In the genomic region with DNA sequence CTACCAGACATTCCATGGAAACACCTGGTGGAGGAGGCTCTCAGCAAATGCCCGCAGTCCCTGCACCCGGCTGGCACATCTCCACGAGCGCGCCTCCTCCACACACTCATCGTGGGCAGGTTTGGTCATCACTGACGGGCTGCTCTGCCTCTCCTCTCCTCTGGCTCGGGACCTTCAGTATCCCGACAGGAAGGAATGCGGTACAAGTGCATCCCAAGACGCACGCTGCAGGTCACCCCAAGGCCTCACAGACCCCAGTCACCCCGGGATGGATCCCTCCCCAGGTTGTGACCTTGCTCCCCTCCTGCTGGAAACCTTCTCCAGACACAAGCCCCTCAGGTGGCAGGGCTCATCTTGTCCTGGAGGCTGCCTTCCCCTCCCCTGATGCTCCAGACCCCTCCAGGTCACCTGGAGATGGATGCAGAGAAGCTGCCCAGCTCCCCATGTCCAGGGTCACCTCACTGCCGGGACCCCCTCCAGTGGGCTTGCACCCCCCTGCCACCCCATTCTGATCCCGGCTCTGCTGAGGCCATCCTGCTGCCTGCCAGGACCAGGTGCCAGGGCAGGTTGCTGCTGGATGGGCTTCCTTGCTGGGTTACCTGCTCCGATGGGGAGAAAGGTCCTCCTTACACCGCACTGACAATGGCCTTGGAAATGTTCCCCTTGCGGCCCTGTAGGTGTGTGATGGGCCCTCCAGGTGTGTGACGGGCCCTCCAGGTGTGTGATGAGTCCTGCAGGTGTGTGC, we compare ENCODE assay signal across 22 cellular contexts. TPM values are rescaled to one million over a fixed set of nuclear protein-coding genes. Genes with fewer than 3 reads are reported as not detected.
DNase-seq lines count a peak whose midpoint lies in the region; ATAC-seq and TF ChIP-seq lines count a peak whose summit lies in the region.
"Had no signal": no experiment of that assay in that cellular context is flagged by ENCODE, and none has a peak within 500 bp of the region (broad histone marks: within the 10 kb centered on the region; RNA-seq: fewer than 3 reads in every experiment).

No MANE protein-coding gene starts in this region.

- ATAC-seq in Right ventricle myocardium inferior: no peak
- ATAC-seq: A549, GM23338 had no signal

- H3K4me1 ChIP-seq in left ventricle myocardium inferior (no peaks in the 10 kb centered on the region), HEK293 (ENCODE audit: control insufficient read depth, insufficient read depth, low read length) (no peaks in the 10 kb centered on the region), neural progenitor cell (no peaks in the 10 kb centered on the region), spleen (peaks cover 0 to 4% (median 0%) of the 10 kb centered on the region in 6 donors)
- H3K4me1 ChIP-seq: A549, SJCRH30 had no signal

- no peak for TF ChIP-seq POLR2A in spleen (IDR thresholded peaks at IDR 0.05)

- H3K27ac Mint-ChIP-seq in neural progenitor cell: peak overlapping the region; percentile 60
- H3K27ac Mint-ChIP-seq: B cell, GM23338 had no signal

- H3K9ac ChIP-seq in neural progenitor cell: no peak overlapping the region

- H2AFZ ChIP-seq in neural progenitor cell (replicated peaks): no peak overlapping the region
- H2AFZ ChIP-seq: GM23338 had no signal

- intact Hi-C loops in left ventricle myocardium inferior (cut with micrococcal nuclease): no loop called here
- intact Hi-C loops in Right ventricle myocardium inferior (cut with DNase I): no loop called here
- intact Hi-C loops in spleen (cut with DNase I; ENCODE audit: low total_unique reads): no loop called here

- H3K9me3 ChIP-seq in left ventricle myocardium inferior (replicated peaks) (no peaks in the 10 kb centered on the region), HEK293 (ENCODE audit: control insufficient read depth, insufficient read depth, low read depth, low read length) (no peaks in the 10 kb centered on the region), neural progenitor cell (ENCODE audit: low read depth) (no peaks in the 10 kb centered on the region), spleen (no peaks in the 10 kb centered on the region)
- H3K9me3 ChIP-seq: A549, SJCRH30 had no signal

- H3K36me3 ChIP-seq in left ventricle myocardium inferior (no peaks in the 10 kb centered on the region), HEK293 (ENCODE audit: control insufficient read depth in 2 of 2, insufficient read depth in 1 of 2, low read length in 2 of 2) (no peaks in the 10 kb centered on the region), neural progenitor cell (no peaks in the 10 kb centered on the region), spleen (no peaks in the 10 kb centered on the region)
- H3K36me3 ChIP-seq: SJCRH30 had no signal

- no peak overlapping the region for H3K27ac ChIP-seq in left ventricle myocardium inferior (replicated peaks)
- H3K27ac ChIP-seq in HEK293 (ENCODE audit: extremely low read depth, low read depth, low read length): no peak overlapping the region
- no peak overlapping the region for H3K27ac ChIP-seq in neural progenitor cell
- no peak overlapping the region for H3K27ac ChIP-seq in spleen
- H3K27ac ChIP-seq: A549, RWPE1, SJCRH30 had no signal

- peaks cover 2% of the 10 kb centered on the region for H3K9me3 Mint-ChIP-seq in neural progenitor cell
- H3K9me3 Mint-ChIP-seq: GM23338 had no signal

- H3F3A ChIP-seq in neural progenitor cell (ENCODE audit: low read depth): no peaks in the 10 kb centered on the region

- no peak for TF ChIP-seq CTCF in left ventricle myocardium inferior (IDR thresholded peaks at IDR 0.05; ENCODE audit: borderline replicate concordance)
- no peak for TF ChIP-seq CTCF in HEK293 (tag by site-specific recombination; IDR thresholded peaks at IDR 0.05)
- TF ChIP-seq CTCF in neural progenitor cell (IDR thresholded peaks at IDR 0.05): no peak
- no peak for TF ChIP-seq CTCF in spleen (IDR thresholded peaks at IDR 0.05 in 8 of 11, conservative IDR thresholded peaks at IDR 0.05 in 3 of 11)

- POLR2A ChIA-PET in HEK293 (lab: Yijun Ruan, JAX): no interaction called here

- H4K20me1 ChIP-seq in neural progenitor cell (ENCODE audit: low read depth): no peaks in the 10 kb centered on the region

- H3K4me1 Mint-ChIP-seq in neural progenitor cell: peaks cover 18% of the 10 kb centered on the region
- H3K4me1 Mint-ChIP-seq: GM23338 had no signal

- 85 to 90% (median 90%) methylated on average over 18 to 19 of the region's 19 CpGs for WGBS in spleen, 5 donors

- peaks cover 13% of the 10 kb centered on the region for H3K27me3 ChIP-seq in left ventricle myocardium inferior (ENCODE audit: low read depth)
- no peaks in the 10 kb centered on the region for H3K27me3 ChIP-seq in neural progenitor cell
- H3K27me3 ChIP-seq in spleen (replicated peaks in 1 of 7): peaks cover 0 to 7% (median 0%) of the 10 kb centered on the region in 7 donors

- H3K36me3 Mint-ChIP-seq in neural progenitor cell: no peaks in the 10 kb centered on the region

- no peaks in the 10 kb centered on the region for H3K79me2 ChIP-seq in neural progenitor cell (ENCODE audit: low read depth)

- peaks cover 2% of the 10 kb centered on the region for H3K27me3 Mint-ChIP-seq in neural progenitor cell (ENCODE audit: insufficient read depth, low read depth)
- H3K27me3 Mint-ChIP-seq: B cell had no signal

- DNase-seq in left ventricle myocardium inferior (peak; percentile 8), Right ventricle myocardium inferior (ENCODE audit: missing footprints) (no peak), neural progenitor cell (ENCODE audit: low spot score) (no peak), spleen (peak; percentile 57), UCSD-AML1 (lab: John Stamatoyannopoulos, UW; ENCODE audit: unreplicated experiment) (no peak), cerebellar nuclear complex (lab: John Stamatoyannopoulos, UW) (no peak)
- no peak for DNase-seq in activated CD8-positive, alpha-beta memory T cell treated with anti-CD3 and anti-CD28 coated beads for 24 hours
- DNase-seq: Karpas-422; MV-4-11; NCI-H1105 treated with DMSO at 0.1 percent for 48 hours; NCI-H2029 treated with DMSO at 0.1 percent for 48 hours; NCI-H2171; NCI-H345; NCI-H524; NCI-H774; NK-92 treated with Interleukin-12 subunit alpha and Interleukin-12 subunit beta, amount 100 ng/mL, for 24 hours; SJCRH30 had no signal

- CTCF ChIA-PET in HEK293 (lab: Yijun Ruan, JAX): interaction anchor here (1.8 kb wide), 1 partner anchor 9 kb away, joined by 3 read pairs; no protein-coding TSS in a partner anchor

- H3K4me3 ChIP-seq in left ventricle myocardium inferior (no peak overlapping the region), HEK293 (ENCODE audit: low read depth, low read length) (no peak overlapping the region), neural progenitor cell (no peak overlapping the region), spleen (no peak overlapping the region)
- H3K4me3 ChIP-seq: A549, GM23338, SJCRH30 had no signal

- H3K4me2 ChIP-seq in neural progenitor cell: no peak overlapping the region
- H3K4me2 ChIP-seq: A549, GM23338 had no signal

- H3K4me3 Mint-ChIP-seq in neural progenitor cell: no peak overlapping the region
- H3K4me3 Mint-ChIP-seq: B cell, GM23338 had no signal

TF ChIP-seq in HEK293, 187 proteins besides CTCF, POLR2A, EP300 and RAD21:
- TF ChIP-seq ZNF248 (tag by site-specific recombination; IDR thresholded peaks at IDR 0.05): no peak
- TF ChIP-seq ZEB2 (tag by site-specific recombination; IDR thresholded peaks at IDR 0.05): peak; percentile 75

RNA-seq across cellular contexts. Expression of a gene that starts 29.9 kb away (rescaled TPM):
- total RNA-seq in left ventricle myocardium inferior (0.33 TPM), Right ventricle myocardium inferior (0.32 TPM), neural progenitor cell (ENCODE audit: low replicate concordance) (not detected in 2 replicates), spleen (1 to 10 TPM in 5 of 7 donors, under 1 TPM in 2; 0.83 to 4.2 (median 2.6) TPM)
- polyA plus RNA-seq in spleen: under 1 TPM; 0.09 to 0.70 (median 0.13) TPM

Comparison
In these comparisons a context has a peak if more than half of its experiments do, and no peak if none do; other contexts are left out.
1. DNase-seq: peak in left ventricle myocardium inferior (single experiment) and spleen (single experiment); none in Right ventricle myocardium inferior (single experiment), neural progenitor cell (single experiment), activated CD8-positive, alpha-beta memory T cell treated with anti-CD3 and anti-CD28 coated beads for 24 hours (single experiment), UCSD-AML1 (single experiment) and cerebellar nuclear complex (0 of 2).